In the genomic region with DNA sequence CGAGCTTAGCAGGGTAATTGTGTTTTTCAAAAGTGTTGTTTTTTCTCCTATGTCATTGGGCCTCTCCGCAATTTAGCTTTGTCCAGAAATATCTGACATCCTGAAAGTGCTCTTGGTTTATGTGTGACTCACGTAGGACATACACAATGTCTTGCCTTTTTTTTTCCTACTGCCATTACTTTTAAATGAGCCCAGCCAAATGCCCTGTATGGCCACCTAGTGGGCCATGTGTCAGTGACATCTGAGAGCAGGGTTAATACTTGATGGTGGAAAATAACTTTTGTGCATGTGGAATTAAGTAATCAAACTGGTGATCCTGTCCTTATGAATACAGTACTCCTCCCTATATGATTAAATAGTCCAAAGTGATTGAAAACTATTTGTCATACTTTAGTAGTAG, we compare ENCODE assay signal across 15 cellular contexts.
DNase-seq lines count a peak whose midpoint lies in the region; ATAC-seq and TF ChIP-seq lines count a peak whose summit lies in the region.
"Had no signal": no experiment of that assay in that cellular context is flagged by ENCODE, and none has a peak within 500 bp of the region (broad histone marks: within the 10 kb centered on the region; RNA-seq: fewer than 3 reads in every experiment).

No MANE protein-coding gene starts in this region.

- H3K4me3 ChIP-seq in AG10803 (ENCODE audit: low read length) (no peak overlapping the region), foreskin fibroblast (ENCODE audit: low read depth in 1 of 2, low read length in 2 of 2) (no peak overlapping the region)
- H3K4me3 ChIP-seq: BLaER1, MG63 had no signal

- TF ChIP-seq CTCF in AG10803 (conservative IDR thresholded peaks at IDR 0.05; ENCODE audit: low read length) (peak; percentile 14; the same call in 1 of the 2 replicates), foreskin fibroblast (IDR thresholded peaks at IDR 0.05; ENCODE audit: low read depth, low read length) (peak; percentile 7)

- no peak for DNase-seq in AG10803 (ENCODE audit: low read depth)
- DNase-seq in H4 (ENCODE audit: low spot score): peak; percentile 78
- DNase-seq in RPMI7951 (ENCODE audit: low read depth): peak; percentile 25
- DNase-seq in foreskin fibroblast: no peak
- no peak for DNase-seq in effector CD8-positive, alpha-beta T cell (lab: John Stamatoyannopoulos, UW)
- DNase-seq in DMS153 (lab: John Stamatoyannopoulos, UW): no peak
- DNase-seq in activated naive CD4-positive, alpha-beta T cell treated with Interleukin-2 at 50 U/mL for 16 hours: no peak
- DNase-seq: activated CD8-positive, alpha-beta T cell treated with anti-CD3 and anti-CD28 coated beads for 36 hours; MG63; stimulated activated CD4-positive, alpha-beta T cell treated with anti-CD3 and anti-CD28 coated beads, Interleukin-4, amount 100 ng/mL, for 1 hour; stimulated activated naive B cell treated with anti-CD40 and anti-IgM and Interleukin-4, amounts not matched to agents 10 μg/mL and 1 μg/mL and 100 μg/mL, for 72 hours; T1000 had no signal

- no peak for ATAC-seq in GM19035 (IDR thresholded peaks at IDR 0.05; ENCODE audit: unreplicated experiment)
- ATAC-seq: activated CD8-positive, alpha-beta T cell treated with anti-CD3 and anti-CD28 coated beads for 36 hours; activated naive CD4-positive, alpha-beta T cell treated with anti-CD3 and anti-CD28 coated beads, Interleukin-2, amount 50 U/mL, for 72 hours; stimulated activated naive B cell treated with anti-CD40 and anti-IgM and Interleukin-4, amounts not matched to agents 10 μg/mL and 1 μg/mL and 100 μg/mL, for 72 hours had no signal

Comparison
In these comparisons a context has a peak if more than half of its experiments do, and no peak if none do; other contexts are left out.
1. DNase-seq: peak in H4 (single experiment) and RPMI7951 (single experiment); none in AG10803 (single experiment), foreskin fibroblast (0 of 2), effector CD8-positive, alpha-beta T cell (single experiment), DMS153 (single experiment) and activated naive CD4-positive, alpha-beta T cell treated with Interleukin-2 at 50 U/mL for 16 hours (single experiment).